Comparison of ENCODE assay signal across 31 cellular contexts in the genomic region with DNA sequence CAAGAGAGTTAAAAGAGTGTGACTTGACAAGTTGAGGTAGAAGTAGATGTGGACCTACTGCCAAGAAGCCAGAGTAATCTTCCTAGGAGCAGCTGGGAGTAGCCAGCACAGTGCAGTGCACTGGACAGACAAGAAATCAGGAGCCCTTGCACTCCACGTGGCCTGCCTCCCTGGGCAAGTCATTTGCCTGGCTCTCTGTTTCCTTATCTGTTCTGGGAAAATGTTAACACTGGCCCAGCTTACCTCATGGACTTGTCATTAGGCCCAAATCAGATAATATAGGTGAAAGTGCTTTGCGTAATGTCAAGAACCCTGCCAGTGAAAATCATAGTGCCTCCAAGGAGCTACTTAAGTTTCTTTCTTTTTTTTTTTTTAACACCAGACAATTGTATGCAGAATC. TPM values are rescaled to one million over a fixed set of nuclear protein-coding genes. Genes with fewer than 3 reads are reported as not detected.
DNase-seq lines count a peak whose midpoint lies in the region; ATAC-seq and TF ChIP-seq lines count a peak whose summit lies in the region.
"Had no signal": no experiment of that assay in that cellular context is flagged by ENCODE, and none has a peak within 500 bp of the region (broad histone marks: within the 10 kb centered on the region; RNA-seq: fewer than 3 reads in every experiment).

No MANE protein-coding gene starts in this region.

- WGBS in testis, 2 donors = 61 to 89% methylated on average over 2 of the region's 2 CpGs

- H3K9me3 Mint-ChIP-seq in T-cell = no peaks in the 10 kb centered on the region
- H3K9me3 Mint-ChIP-seq: activated naive CD4-positive, alpha-beta T cell treated with anti-CD3 and anti-CD28 coated beads, Interleukin-2, amount 10 ng/mL, durations not matched to agents 7 days and 5 days; H9 had no signal

- H3K36me3 Mint-ChIP-seq in T-cell = peaks cover 3% of the 10 kb centered on the region
- H3K36me3 Mint-ChIP-seq: activated naive CD4-positive, alpha-beta T cell treated with anti-CD3 and anti-CD28 coated beads, Interleukin-2, amount 10 ng/mL, durations not matched to agents 7 days and 5 days had no signal

- no peak for TF ChIP-seq CTCF in mucosa of descending colon (IDR thresholded peaks at IDR 0.05)
- no peak for TF ChIP-seq CTCF in testis (IDR thresholded peaks at IDR 0.05)

- ATAC-seq in T-cell (replicated peaks in 1 of 4) (no peak), mucosa of descending colon (peak; percentile 45)
- ATAC-seq: activated CD4-positive, alpha-beta T cell treated with anti-CD3 and anti-CD28 coated beads for 36 hours; activated CD8-positive, alpha-beta T cell treated with anti-CD3 and anti-CD28 coated beads, Interleukin-2, amount 10 ng/mL, durations not matched to agents 7 days and 5 days; gastrocnemius medialis had no signal

- H3K27me3 Mint-ChIP-seq in T-cell = peaks cover 0 to 3% of the 10 kb centered on the region in 2 donors
- H3K27me3 Mint-ChIP-seq: activated CD4-positive, alpha-beta T cell treated with anti-CD3 and anti-CD28 coated beads for 36 hours had no signal

- H3K4me3 Mint-ChIP-seq in T-cell = no peak overlapping the region
- H3K4me3 Mint-ChIP-seq: activated CD4-positive, alpha-beta T cell treated with anti-CD3 and anti-CD28 coated beads for 36 hours; activated CD8-positive, alpha-beta T cell treated with anti-CD3 and anti-CD28 coated beads, Interleukin-2, amount 10 ng/mL, durations not matched to agents 7 days and 5 days; activated naive CD4-positive, alpha-beta T cell treated with anti-CD3 and anti-CD28 coated beads, Interleukin-2, amount 10 ng/mL, durations not matched to agents 7 days and 5 days; H9 had no signal

- DNase-seq in T-cell = no peak
- no peak for DNase-seq in mucosa of descending colon
- DNase-seq in testis = peak; percentile 76
- DNase-seq in GOT3 (lab: John Stamatoyannopoulos, UW) = no peak
- DNase-seq in middle frontal gyrus (ENCODE audit: extremely low spot score, low spot score) = no peak
- DNase-seq in KBM-7 = no peak
- DNase-seq: activated CD4-positive, alpha-beta T cell treated with anti-CD3 and anti-CD28 coated beads for 36 hours; activated CD8-positive, alpha-beta T cell treated with anti-CD3 and anti-CD28 coated beads, Interleukin-2, amount 10 ng/mL, durations not matched to agents 7 days and 5 days; activated naive CD4-positive, alpha-beta T cell treated with anti-CD3 and anti-CD28 coated beads, Interleukin-2, amount 10 ng/mL, durations not matched to agents 7 days and 5 days; aorta; colonic mucosa; DMS153; erythroblast; gastrocnemius medialis; H9; Karpas-422; kidney glomerular epithelial cell; mammary epithelial cell; MV-4-11; NCI-H1436 treated with DMSO at 0.1 percent for 48 hours; NCI-H345; NCI-H69; right lobe of liver; SIG-M5; stimulated activated CD4-positive, alpha-beta T cell treated with anti-CD3 and anti-CD28 coated beads, Interleukin-2, amount 100 ng/mL, for 48 hours; T-helper 9 cell had no signal

- in situ Hi-C loops in KBM-7 (cut with MboI; ENCODE audit: low pct_unique_long_range_greater_than_20kb, low sequenced_read_pairs) = no loop called here

- peak overlapping the region; percentile 94 to 96 for H3K27ac Mint-ChIP-seq in T-cell
- H3K27ac Mint-ChIP-seq: activated CD4-positive, alpha-beta T cell treated with anti-CD3 and anti-CD28 coated beads for 36 hours; activated CD8-positive, alpha-beta T cell treated with anti-CD3 and anti-CD28 coated beads, Interleukin-2, amount 10 ng/mL, durations not matched to agents 7 days and 5 days; activated naive CD4-positive, alpha-beta T cell treated with anti-CD3 and anti-CD28 coated beads, Interleukin-2, amount 10 ng/mL, durations not matched to agents 7 days and 5 days; H9 had no signal

- H3K4me3 ChIP-seq in duodenal mucosa (ENCODE audit: low read depth in 1 of 2, low read length in 2 of 2) (no peak overlapping the region), mucosa of descending colon (no peak overlapping the region), testis (no peak overlapping the region)
- H3K4me3 ChIP-seq: BLaER1, colonic mucosa, gastrocnemius medialis, prostate gland, right lobe of liver, tibial nerve had no signal

- CTCF ChIA-PET in T-cell (lab: Charles Lee) = interaction anchor here (0.7 kb wide), 2 partner anchors 24 to 433 kb away, joined by 3 to 4 read pairs; no protein-coding TSS in a partner anchor

- H3K9ac ChIP-seq in duodenal mucosa (ENCODE audit: low read depth in 1 of 2, low read length in 2 of 2) = no peak overlapping the region
- H3K9ac ChIP-seq: BLaER1 had no signal

- peak overlapping the region; percentile 17 for H3K27ac ChIP-seq in duodenal mucosa (ENCODE audit: low read depth, low read length)
- peak overlapping the region in 1 of 2 donors; percentile 21 for H3K27ac ChIP-seq in testis
- H3K27ac ChIP-seq: BLaER1, colonic mucosa, gastrocnemius medialis, prostate gland, right lobe of liver, tibial nerve had no signal

- H3K9me3 ChIP-seq in duodenal mucosa (ENCODE audit: control insufficient read depth in 1 of 2, low read length in 2 of 2) = no peaks in the 10 kb centered on the region
- H3K9me3 ChIP-seq in mucosa of descending colon = no peaks in the 10 kb centered on the region
- no peaks in the 10 kb centered on the region for H3K9me3 ChIP-seq in testis
- H3K9me3 ChIP-seq: BLaER1, colonic mucosa, gastrocnemius medialis, prostate gland, right lobe of liver, tibial nerve had no signal

- intact Hi-C loops in mucosa of descending colon (cut with DNase I, micrococcal nuclease) = no loop called here
- intact Hi-C loops in testis (cut with DNase I; ENCODE audit: low total_unique reads) = no loop called here

- H3K27me3 ChIP-seq in duodenal mucosa (ENCODE audit: control insufficient read depth in 1 of 2, insufficient read depth in 2 of 2, low read length in 2 of 2) (no peaks in the 10 kb centered on the region), testis (no peaks in the 10 kb centered on the region)
- H3K27me3 ChIP-seq: BLaER1, colonic mucosa, gastrocnemius medialis, right lobe of liver, tibial nerve had no signal

- POLR2A ChIA-PET in T-cell (lab: Charles Lee) = no interaction called here

- TF ChIP-seq POLR2A in testis (IDR thresholded peaks at IDR 0.05) = no peak

- H3K4me1 Mint-ChIP-seq in T-cell = peaks cover 5 to 28% (median 22%) of the 10 kb centered on the region in 3 donors

- H3K36me3 ChIP-seq in duodenal mucosa (ENCODE audit: control insufficient read depth in 1 of 2, insufficient read depth in 2 of 2, low read length in 2 of 2) (peaks cover 6 to 17% of the 10 kb centered on the region in 2 donors), mucosa of descending colon (ENCODE audit: low read depth) (no peaks in the 10 kb centered on the region), testis (ENCODE audit: low read depth, missing control alignments) (no peaks in the 10 kb centered on the region)
- H3K36me3 ChIP-seq: BLaER1, colonic mucosa, prostate gland, right lobe of liver, tibial nerve had no signal

- H3K4me1 ChIP-seq in duodenal mucosa (ENCODE audit: control insufficient read depth in 1 of 2, insufficient read depth in 2 of 2, low read length in 2 of 2) (peaks cover 54 to 59% of the 10 kb centered on the region in 2 donors), mucosa of descending colon (ENCODE audit: low read depth) (peaks cover 25% of the 10 kb centered on the region), testis (peaks cover 35% of the 10 kb centered on the region)
- H3K4me1 ChIP-seq: BLaER1, prostate gland had no signal

RNA-seq across cellular contexts. Expression of gene SLC7A8, which starts 19.2 kb away (rescaled TPM):
- total RNA-seq in T-cell (1 to 10 TPM in 4 of 5 donors, under 1 TPM in 1; 0.33 to 8.1 (median 5.9) TPM), mucosa of descending colon (10 to 100 TPM; 16.0 to 26.4 (median 22.0) TPM), testis (10 to 100 TPM; 78.2 to 94.2 TPM)
- 73.5 TPM for polyA plus RNA-seq in testis (ENCODE audit: insufficient read depth, low read depth, low replicate concordance)

RNA-seq across cellular contexts. Expression of gene CEBPE, which starts 45.2 kb away (rescaled TPM):
- total RNA-seq in T-cell = under 1 TPM; 0.33 to 0.82 (median 0.53) TPM
- not detected for total RNA-seq in mucosa of descending colon
- total RNA-seq in testis = under 1 TPM; 0.19 to 0.24 TPM
- polyA plus RNA-seq in testis (ENCODE audit: insufficient read depth, low read depth, low replicate concordance) = not detected
- total RNA-seq: cardiac septum, colonic mucosa, gastrocnemius medialis, H9, mammary epithelial cell, prostate gland, tibial nerve had no signal
- polyA plus RNA-seq: mammary epithelial cell had no signal

RNA-seq across cellular contexts. Expression of gene CIROP, which starts 59.5 kb away (rescaled TPM):
- total RNA-seq in T-cell (not detected), mucosa of descending colon (under 1 TPM in 1 of 3 donors, not detected in 2; 0.13 TPM), testis (not detected)
- polyA plus RNA-seq in testis (ENCODE audit: insufficient read depth, low read depth, low replicate concordance) = not detected
- total RNA-seq: activated CD4-positive, alpha-beta T cell treated with anti-CD3 and anti-CD28 coated beads for 36 hours; activated CD8-positive, alpha-beta T cell treated with anti-CD3 and anti-CD28 coated beads, Interleukin-2, amount 10 ng/mL, durations not matched to agents 7 days and 5 days; cardiac septum; colonic mucosa; gastrocnemius medialis; H9; mammary epithelial cell; prostate gland; right lobe of liver; tibial nerve had no signal
- polyA plus RNA-seq: aorta, mammary epithelial cell had no signal
